In the genomic region with DNA sequence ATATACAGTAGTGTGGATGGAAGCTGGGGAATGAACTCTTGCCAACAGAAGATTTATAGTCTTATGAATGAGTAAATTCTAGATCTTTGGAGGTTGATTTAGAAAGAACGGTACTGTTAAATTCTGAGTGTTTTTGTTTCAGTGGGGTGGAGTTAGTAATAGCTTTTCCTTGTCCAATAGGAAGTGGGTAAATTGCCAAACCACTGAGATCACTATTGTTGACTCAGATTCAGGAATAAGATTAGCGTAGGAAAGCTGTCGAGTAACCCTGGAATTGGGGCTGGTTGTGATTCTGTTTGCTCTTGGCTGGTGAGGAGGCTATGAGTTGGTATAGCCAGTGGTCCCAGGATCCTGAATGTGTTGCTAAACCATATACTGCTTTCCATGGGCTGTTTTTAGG, we compare ENCODE assay signal across 12 cellular contexts.
DNase-seq lines count a peak whose midpoint lies in the region; ATAC-seq lines count a peak whose summit lies in the region.
"Had no signal": no experiment of that assay in that cellular context is flagged by ENCODE, and none has a peak within 500 bp of the region (broad histone marks: within the 10 kb centered on the region; RNA-seq: fewer than 3 reads in every experiment).

No MANE protein-coding gene starts in this region.

- H3K4me1 ChIP-seq in mesenchymal stem cell (ENCODE audit: control insufficient read depth, insufficient read depth, low read depth, low read length) = no peaks in the 10 kb centered on the region

- H3K9me3 ChIP-seq in mesenchymal stem cell (ENCODE audit: control insufficient read depth, low read length) = no peaks in the 10 kb centered on the region

- intact Hi-C loops in dendritic cell treated with granulocyte-macrophage colony-stimulating factor and Interleukin-4, amounts not matched to agents 40 ng/mL and 50 ng/mL, for 4 days (cut with micrococcal nuclease) = loop anchor here (5.0 to 10.0 kb wide), 3 partner anchors 37 to 469 kb away; no protein-coding TSS in a partner anchor

- H3K27ac Mint-ChIP-seq in dendritic cell treated with granulocyte-macrophage colony-stimulating factor and Interleukin-4, amounts not matched to agents 40 ng/mL and 50 ng/mL, for 4 days = peak overlapping the region; percentile 47
- H3K27ac Mint-ChIP-seq: B cell had no signal

- no peak overlapping the region for H3K4me2 ChIP-seq in mesenchymal stem cell (ENCODE audit: low read length, poor library complexity, severe bottlenecking)

- no peaks in the 10 kb centered on the region for H3K27me3 Mint-ChIP-seq in dendritic cell treated with granulocyte-macrophage colony-stimulating factor and Interleukin-4, amounts not matched to agents 40 ng/mL and 50 ng/mL, for 4 days
- H3K27me3 Mint-ChIP-seq: B cell had no signal

- no peak overlapping the region for H3K4me3 Mint-ChIP-seq in dendritic cell treated with granulocyte-macrophage colony-stimulating factor and Interleukin-4, amounts not matched to agents 40 ng/mL and 50 ng/mL, for 4 days
- H3K4me3 Mint-ChIP-seq: activated T-cell treated with anti-CD3 and anti-CD28 coated beads, Interleukin-2, amount 50 U/mL, for 4 hours; B cell had no signal

- peaks cover 63% of the 10 kb centered on the region for H3K36me3 Mint-ChIP-seq in dendritic cell treated with granulocyte-macrophage colony-stimulating factor and Interleukin-4, amounts not matched to agents 40 ng/mL and 50 ng/mL, for 4 days (ENCODE audit: low read depth)

- peaks cover 1% of the 10 kb centered on the region for H3K79me1 ChIP-seq in mesenchymal stem cell (replicated peaks; ENCODE audit: low read length, poor library complexity, severe bottlenecking)

- peak overlapping the region; percentile 64 for H3K9ac ChIP-seq in mesenchymal stem cell (ENCODE audit: low read length)

- no peak overlapping the region for H2BK12ac ChIP-seq in mesenchymal stem cell (ENCODE audit: low read length in 2 of 2)

- H3K27me3 ChIP-seq in mesenchymal stem cell (ENCODE audit: control insufficient read depth in 1 of 2, insufficient read depth in 1 of 2, low read length in 2 of 2) = no peaks in the 10 kb centered on the region

- H2AFZ ChIP-seq in mesenchymal stem cell (ENCODE audit: low read depth, low read length) = no peak overlapping the region

- no peak overlapping the region for H3K23ac ChIP-seq in mesenchymal stem cell (ENCODE audit: low read length in 2 of 2)

- peak overlapping the region in 1 of 2 experiments; percentile 42 for H3K4me3 ChIP-seq in mesenchymal stem cell (ENCODE audit: insufficient read depth in 1 of 2, low read depth in 1 of 2, low read length in 2 of 2)
- H3K4me3 ChIP-seq: SK-N-MC had no signal

- no peak overlapping the region for H2AK5ac ChIP-seq in mesenchymal stem cell (ENCODE audit: low read length, severe bottlenecking)

- H3K4ac ChIP-seq in mesenchymal stem cell (ENCODE audit: low read depth in 1 of 2, low read length in 2 of 2) = no peak overlapping the region

- DNase-seq in A172 (ENCODE audit: low spot score) (peak; percentile 66), LHCN-M2 (ENCODE audit: low read depth) (peak; percentile 68), mesenchymal stem cell (peak; percentile 20), NCI-H1092 (lab: John Stamatoyannopoulos, UW) (no peak), activated gamma-delta T cell (lab: John Stamatoyannopoulos, UW) (no peak), GOT3 (lab: John Stamatoyannopoulos, UW) (no peak)
- DNase-seq: activated T-cell treated with anti-CD3 and anti-CD28 coated beads, Interleukin-2, amount 50 U/mL, for 4 hours; NCI-H1436 had no signal

- no peaks in the 10 kb centered on the region for H3K9me3 Mint-ChIP-seq in dendritic cell treated with granulocyte-macrophage colony-stimulating factor and Interleukin-4, amounts not matched to agents 40 ng/mL and 50 ng/mL, for 4 days
- H3K9me3 Mint-ChIP-seq: activated T-cell treated with anti-CD3 and anti-CD28 coated beads, Interleukin-2, amount 50 U/mL, for 4 hours had no signal

- WGBS in mesenchymal stem cell = 87% methylated on average over 3 of the region's 3 CpGs

- H2BK5ac ChIP-seq in mesenchymal stem cell (ENCODE audit: low read depth, low read length, poor library complexity, severe bottlenecking) = no peak overlapping the region

- no peak overlapping the region for H2BK120ac ChIP-seq in mesenchymal stem cell (ENCODE audit: low read depth, low read length)

- H4K91ac ChIP-seq in mesenchymal stem cell (ENCODE audit: low read length) = no peak overlapping the region

- H3K36me3 ChIP-seq in mesenchymal stem cell (ENCODE audit: control insufficient read depth in 1 of 2, insufficient read depth in 2 of 2, low read depth in 1 of 2, low read length in 2 of 2) = no peaks in the 10 kb centered on the region

- H3K18ac ChIP-seq in mesenchymal stem cell (ENCODE audit: low read depth in 1 of 2, low read length in 2 of 2) = no peak overlapping the region

- H3K14ac ChIP-seq in mesenchymal stem cell (ENCODE audit: low read length in 2 of 2) = no peak overlapping the region

- H3K4me1 Mint-ChIP-seq in dendritic cell treated with granulocyte-macrophage colony-stimulating factor and Interleukin-4, amounts not matched to agents 40 ng/mL and 50 ng/mL, for 4 days (ENCODE audit: low read depth) = peaks cover 59% of the 10 kb centered on the region

- H2BK15ac ChIP-seq in mesenchymal stem cell (ENCODE audit: low read depth, poor library complexity, severe bottlenecking) = no peak overlapping the region

- ATAC-seq in HG03378 (IDR thresholded peaks at IDR 0.05; ENCODE audit: unreplicated experiment) = no peak
- ATAC-seq: activated T-cell treated with anti-CD3 and anti-CD28 coated beads, Interleukin-2, amount 50 U/mL, for 4 hours had no signal

- no peak overlapping the region for H4K8ac ChIP-seq in mesenchymal stem cell (ENCODE audit: low read length)

- no peak overlapping the region for H3K27ac ChIP-seq in mesenchymal stem cell (ENCODE audit: low read length, poor library complexity, severe bottlenecking)
- H3K27ac ChIP-seq: SK-N-MC had no signal

Comparison
In these comparisons a context has a peak if more than half of its experiments do, and no peak if none do; other contexts are left out.
1. DNase-seq: peak in A172 (single experiment), LHCN-M2 (single experiment) and mesenchymal stem cell (single experiment); none in NCI-H1092 (single experiment), activated gamma-delta T cell (single experiment) and GOT3 (single experiment).